21 cellular contexts compared by ENCODE assay signal in genomic region chr9:8730618-8731017, GRCh38.
DNase-seq lines count a peak whose midpoint lies in the region; ATAC-seq, FAIRE-seq and TF ChIP-seq lines count a peak whose summit lies in the region.
"Had no signal": no experiment of that assay in that cellular context is flagged by ENCODE, and none has a peak within 500 bp of the region (broad histone marks: within the 10 kb centered on the region; RNA-seq: fewer than 3 reads in every experiment).

No MANE protein-coding gene starts in this region.

- peak overlapping the region; percentile 41 for H3K4me3 ChIP-seq in Loucy (ENCODE audit: low read length, poor library complexity, severe bottlenecking)
- H3K4me3 ChIP-seq in astrocyte (ENCODE audit: insufficient read depth, low read depth, low read length), result no peak overlapping the region
- H3K4me3 ChIP-seq in smooth muscle cell, result no peak overlapping the region
- H3K4me3 ChIP-seq: SK-N-MC had no signal

- no peaks in the 10 kb centered on the region for H3K36me3 Mint-ChIP-seq in astrocyte (ENCODE audit: low read depth, unreplicated experiment)
- H3K36me3 Mint-ChIP-seq: CD4-positive, CD25-positive, alpha-beta regulatory T cell; T-cell had no signal

- H4K20me1 ChIP-seq in Loucy (ENCODE audit: insufficient read depth, low read length, poor library complexity, severe bottlenecking), result peaks cover 19% of the 10 kb centered on the region
- H4K20me1 ChIP-seq in astrocyte (ENCODE audit: insufficient read depth, low read length), result no peaks in the 10 kb centered on the region
- no peaks in the 10 kb centered on the region for H4K20me1 ChIP-seq in smooth muscle cell (ENCODE audit: low read depth)

- H3K27ac Mint-ChIP-seq in astrocyte (ENCODE audit: unreplicated experiment), result peak overlapping the region; percentile 90
- H3K27ac Mint-ChIP-seq: B cell; CD4-positive, CD25-positive, alpha-beta regulatory T cell; HFFc6; T-cell had no signal

- no peaks in the 10 kb centered on the region for H3K27me3 Mint-ChIP-seq in astrocyte (ENCODE audit: low read depth, unreplicated experiment)
- H3K27me3 Mint-ChIP-seq: CD4-positive, CD25-positive, alpha-beta regulatory T cell had no signal

- no peak for FAIRE-seq in astrocyte (lab: Jason Lieb, UNC)

- H3K4me2 ChIP-seq in Loucy (ENCODE audit: low read depth, low read length, poor library complexity, severe bottlenecking), result peak overlapping the region; percentile 65
- no peak overlapping the region for H3K4me2 ChIP-seq in astrocyte (ENCODE audit: low read length)
- H3K4me2 ChIP-seq in smooth muscle cell, result peak overlapping the region; percentile 28
- H3K4me2 ChIP-seq: KMS-11 had no signal

- H3K9me3 Mint-ChIP-seq in astrocyte (ENCODE audit: unreplicated experiment), result no peaks in the 10 kb centered on the region
- H3K9me3 Mint-ChIP-seq: T-cell had no signal

- TF ChIP-seq CTCF in Loucy (conservative IDR thresholded peaks at IDR 0.05; ENCODE audit: low read length), result no peak
- TF ChIP-seq CTCF in astrocyte (IDR thresholded peaks at IDR 0.05; ENCODE audit: insufficient read depth, low read depth, low read length), result no peak
- no peak for TF ChIP-seq CTCF in smooth muscle cell (IDR thresholded peaks at IDR 0.05; ENCODE audit: borderline replicate concordance, insufficient read depth, poor library complexity, severe bottlenecking)

- H3K79me2 ChIP-seq in Loucy (ENCODE audit: insufficient read depth, low read length) (peaks cover 79% of the 10 kb centered on the region), astrocyte (ENCODE audit: insufficient read depth, low read length) (no peaks in the 10 kb centered on the region), smooth muscle cell (ENCODE audit: low read depth) (no peaks in the 10 kb centered on the region)

- peaks cover 30% of the 10 kb centered on the region; the same call in 1 of the 2 replicates for H3K36me3 ChIP-seq in Loucy (ENCODE audit: insufficient read depth, low read length)
- no peaks in the 10 kb centered on the region for H3K36me3 ChIP-seq in astrocyte (ENCODE audit: insufficient read depth, low read length)
- H3K36me3 ChIP-seq in smooth muscle cell (ENCODE audit: low read depth), result no peaks in the 10 kb centered on the region

- no peak for DNase-seq in astrocyte (ENCODE audit: low read depth)
- DNase-seq in glomerular visceral epithelial cell (ENCODE audit: extremely low spot score), result peak; percentile 53
- DNase-seq in smooth muscle cell (lab: John Stamatoyannopoulos, UW; ENCODE audit: unreplicated experiment), result no peak
- DNase-seq in stimulated activated CD8-positive, alpha-beta memory T cell treated with anti-CD3 and anti-CD28 coated beads, Interleukin-4, amount 100 ng/mL, for 48 hours, result no peak
- DNase-seq: Caco-2; CD4-positive, CD25-positive, alpha-beta regulatory T cell; DMS153; HFFc6; NCI-H1092; NCI-H146; NCI-H2081; NCI-H446; NCI-H69; PC-3; T-cell had no signal

- H3K4me3 Mint-ChIP-seq in astrocyte (ENCODE audit: unreplicated experiment), result no peak overlapping the region
- H3K4me3 Mint-ChIP-seq: B cell; CD4-positive, CD25-positive, alpha-beta regulatory T cell; HFFc6; T-cell had no signal

- H3K4me1 ChIP-seq in Loucy (ENCODE audit: insufficient read depth, low read length, poor library complexity, severe bottlenecking), result peaks cover 74% of the 10 kb centered on the region
- H3K4me1 ChIP-seq in astrocyte (ENCODE audit: insufficient read depth, low read length), result peaks cover 11% of the 10 kb centered on the region
- H3K4me1 ChIP-seq in smooth muscle cell (ENCODE audit: low read depth), result peaks cover 54% of the 10 kb centered on the region

- H3F3A ChIP-seq in Loucy (ENCODE audit: low read depth) (peaks cover 3% of the 10 kb centered on the region; the same call in 1 of the 2 replicates), smooth muscle cell (ENCODE audit: low read depth) (peaks cover 5% of the 10 kb centered on the region)

- H3K9me3 ChIP-seq in Loucy (ENCODE audit: insufficient read depth, low read depth, low read length) (no peaks in the 10 kb centered on the region), astrocyte (ENCODE audit: insufficient read depth, low read depth, low read length) (no peaks in the 10 kb centered on the region), smooth muscle cell (replicated peaks; ENCODE audit: low read depth) (no peaks in the 10 kb centered on the region)
- H3K9me3 ChIP-seq: Caco-2 had no signal

- peaks cover 49% of the 10 kb centered on the region for H3K4me1 Mint-ChIP-seq in astrocyte (ENCODE audit: low read depth, unreplicated experiment)
- H3K4me1 Mint-ChIP-seq: CD4-positive, CD25-positive, alpha-beta regulatory T cell; T-cell had no signal

- no peaks in the 10 kb centered on the region for H3K9me2 ChIP-seq in Loucy (replicated peaks; ENCODE audit: low read depth, low read length)

- ATAC-seq in GM19035 (IDR thresholded peaks at IDR 0.05; ENCODE audit: unreplicated experiment), result no peak
- ATAC-seq in GM18517 (IDR thresholded peaks at IDR 0.05; ENCODE audit: unreplicated experiment), result no peak
- ATAC-seq: PC-3, T-cell had no signal

- 24% methylated on average over 7 of the region's 7 CpGs for WGBS in smooth muscle cell (ENCODE audit: low lambda C conversion rate)

- H2AFZ ChIP-seq in Loucy (ENCODE audit: low read length) (no peak overlapping the region), astrocyte (ENCODE audit: low read depth, low read length) (no peak overlapping the region), smooth muscle cell (ENCODE audit: low read depth) (no peak overlapping the region)

- H3K9ac ChIP-seq in Loucy (ENCODE audit: low read depth, low read length, poor library complexity, severe bottlenecking) (peak overlapping the region; percentile 29), astrocyte (ENCODE audit: low read length) (no peak overlapping the region), smooth muscle cell (ENCODE audit: low read depth) (no peak overlapping the region)
- H3K9ac ChIP-seq: KMS-11 had no signal

- H3K27ac ChIP-seq in astrocyte (ENCODE audit: low read depth, low read length) (no peak overlapping the region), smooth muscle cell (ENCODE audit: low read depth) (peak overlapping the region; percentile 54)
- H3K27ac ChIP-seq: KMS-11, SK-N-MC had no signal

- H3K27me3 ChIP-seq in Loucy (ENCODE audit: insufficient read depth, low read length, poor library complexity, severe bottlenecking) (no peaks in the 10 kb centered on the region), astrocyte (ENCODE audit: insufficient read depth, low read length) (no peaks in the 10 kb centered on the region), smooth muscle cell (ENCODE audit: low read depth) (no peaks in the 10 kb centered on the region)
